In the genomic region with DNA sequence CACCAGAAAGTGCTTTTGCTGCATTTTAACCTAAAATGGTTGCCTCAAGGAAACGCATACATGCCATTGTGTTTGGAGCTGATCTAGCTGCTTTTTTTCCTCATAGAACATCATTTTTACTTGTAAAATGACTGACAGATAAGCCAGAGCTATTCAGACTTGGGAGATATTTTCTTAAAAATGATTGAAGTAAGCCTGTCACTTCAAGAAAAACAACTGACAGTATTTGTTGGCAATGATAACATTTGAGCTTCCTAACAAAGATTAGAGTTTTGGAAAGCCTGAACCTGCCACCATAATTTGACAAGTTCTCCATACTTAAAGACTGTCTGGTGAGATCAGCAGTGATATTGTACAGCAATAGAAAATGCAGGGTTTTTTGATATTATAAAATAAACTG, we compare ENCODE assay signal across 35 cellular contexts.
"Had no signal": no experiment of that assay in that cellular context is flagged by ENCODE, and none has a peak within 500 bp of the region (broad histone marks: within the 10 kb centered on the region; RNA-seq: fewer than 3 reads in every experiment).

No MANE protein-coding gene starts in this region.

- H3K27ac ChIP-seq: KMS-11 had no signal

- H3K27me3 ChIP-seq: MG63 had no signal

- H3K4me3 ChIP-seq: MG63 had no signal

- H3K9me3 ChIP-seq: MG63 had no signal

- DNase-seq: Karpas-422, Kasumi-1, MG63, MM.1S, MV-4-11, NCI-H1048, NCI-H1092, NCI-H1092 treated with DMSO at 0.1 percent for 48 hours, NCI-H1105, NCI-H1105 treated with DMSO at 0.1 percent for 48 hours, NCI-H1417, NCI-H1417 treated with DMSO at 0.1 percent for 48 hours, NCI-H1436, NCI-H1436 treated with DMSO at 0.1 percent for 48 hours, NCI-H146, NCI-H1694, NCI-H1694 treated with DMSO at 0.1 percent for 48 hours, NCI-H187, NCI-H187 treated with DMSO at 0.1 percent for 48 hours, NCI-H1930, NCI-H2029, NCI-H2029 treated with DMSO at 0.1 percent for 48 hours, NCI-H2081, NCI-H2081 treated with DMSO at 0.1 percent for 48 hours, NCI-H2107, NCI-H2171, NCI-H2171 treated with DMSO at 0.1 percent for 48 hours, NCI-H2227 treated with DMSO at 0.1 percent for 48 hours, NCI-H226, NCI-H345, NCI-H446, NCI-H446 treated with DMSO at 0.1 percent for 48 hours, NCI-H510A, NCI-H510A treated with DMSO at 0.1 percent for 48 hours had no signal

- H3K4me2 ChIP-seq: KMS-11 had no signal

- H3K9ac ChIP-seq: KMS-11 had no signal

- H3K36me3 ChIP-seq: MG63 had no signal
